Comparison of ENCODE assay signal across 11 cellular contexts in the genomic region with DNA sequence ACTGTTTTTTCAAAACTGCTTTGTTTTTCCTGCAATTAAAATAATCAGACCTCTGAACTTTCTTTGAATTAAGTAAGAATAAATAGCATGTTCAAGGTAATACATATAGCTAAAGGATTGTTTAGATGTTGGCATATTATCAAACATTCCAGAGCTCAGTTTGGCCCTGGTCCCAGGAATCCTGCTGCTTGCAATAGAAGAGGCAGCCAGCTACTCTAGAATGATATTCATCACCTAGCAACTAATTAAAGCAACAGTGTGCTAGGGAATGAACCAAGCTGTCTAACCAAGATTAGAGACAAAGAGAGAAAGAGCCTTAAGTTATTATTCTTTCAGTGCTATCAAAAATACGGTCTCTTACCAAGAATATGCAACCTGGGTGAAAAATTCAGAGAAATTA.
DNase-seq lines count a peak whose midpoint lies in the region; ATAC-seq and TF ChIP-seq lines count a peak whose summit lies in the region.
"Had no signal": no experiment of that assay in that cellular context is flagged by ENCODE, and none has a peak within 500 bp of the region (broad histone marks: within the 10 kb centered on the region; RNA-seq: fewer than 3 reads in every experiment).

No MANE protein-coding gene starts in this region.

- H3K9me3 ChIP-seq in testis (no peaks in the 10 kb centered on the region), colonic mucosa (no peaks in the 10 kb centered on the region), uterus (no peaks in the 10 kb centered on the region), MM.1S (replicated peaks; ENCODE audit: insufficient read depth, low read length) (no peaks in the 10 kb centered on the region)
- H3K9me3 ChIP-seq: prostate gland had no signal

- ATAC-seq in left ventricle myocardium superior: peak; percentile 99

- H3F3A ChIP-seq in MM.1S (ENCODE audit: insufficient read depth, low read length): no peaks in the 10 kb centered on the region

- H2AFZ ChIP-seq in MM.1S (ENCODE audit: low read length): no peak overlapping the region

- no peaks in the 10 kb centered on the region for H4K20me1 ChIP-seq in MM.1S (ENCODE audit: insufficient read depth, low read length)

- no peaks in the 10 kb centered on the region for H3K79me2 ChIP-seq in MM.1S (ENCODE audit: low read length)

- WGBS in testis, 2 donors: 34 to 45% methylated on average over 1 of the region's 1 CpG

- no peak overlapping the region for H3K9ac ChIP-seq in colonic mucosa (ENCODE audit: low read depth in 2 of 2, low read length in 2 of 2)
- no peak overlapping the region for H3K9ac ChIP-seq in MM.1S (ENCODE audit: low read length)

- H3K9me2 ChIP-seq in MM.1S (replicated peaks; ENCODE audit: insufficient read depth, low read length): no peaks in the 10 kb centered on the region

- no peaks in the 10 kb centered on the region for H3K4me1 ChIP-seq in testis
- no peaks in the 10 kb centered on the region for H3K4me1 ChIP-seq in colonic mucosa
- no peaks in the 10 kb centered on the region for H3K4me1 ChIP-seq in uterus
- no peaks in the 10 kb centered on the region for H3K4me1 ChIP-seq in MM.1S (ENCODE audit: low read length)
- H3K4me1 ChIP-seq: prostate gland had no signal

- H3K4me3 ChIP-seq in testis (no peak overlapping the region), colonic mucosa (no peak overlapping the region), uterus (no peak overlapping the region), MM.1S (ENCODE audit: low read length) (no peak overlapping the region)
- H3K4me3 ChIP-seq: prostate gland had no signal

- no peak overlapping the region for H3K27ac ChIP-seq in testis
- no peak overlapping the region for H3K27ac ChIP-seq in colonic mucosa
- no peak overlapping the region for H3K27ac ChIP-seq in uterus
- no peak overlapping the region for H3K27ac ChIP-seq in MM.1S (ENCODE audit: low read length)
- H3K27ac ChIP-seq: prostate gland had no signal

- H3K27me3 ChIP-seq in testis (no peaks in the 10 kb centered on the region), colonic mucosa (no peaks in the 10 kb centered on the region), uterus (no peaks in the 10 kb centered on the region), MM.1S (replicated peaks; ENCODE audit: insufficient read depth, low read length) (no peaks in the 10 kb centered on the region)

- TF ChIP-seq CTCF in testis (IDR thresholded peaks at IDR 0.05) (no peak), colonic mucosa (IDR thresholded peaks at IDR 0.05) (no peak), uterus (IDR thresholded peaks at IDR 0.05) (no peak), MM.1S (IDR thresholded peaks at IDR 0.05; ENCODE audit: low read length) (no peak)

- TF ChIP-seq POLR2A in testis (IDR thresholded peaks at IDR 0.05) (no peak), uterus (IDR thresholded peaks at IDR 0.05) (no peak)

- intact Hi-C loops in left ventricle myocardium superior (cut with micrococcal nuclease) (no loop called here), testis (cut with DNase I; ENCODE audit: low total_unique reads) (no loop called here), colonic mucosa (cut with DNase I) (no loop called here), uterus (cut with DNase I; ENCODE audit: low total_unique reads) (no loop called here)

- DNase-seq in NCI-H524 (lab: John Stamatoyannopoulos, UW): peak; percentile 2 to 29
- DNase-seq in NCI-H524 treated with DMSO at 0.1 percent for 48 hours (lab: John Stamatoyannopoulos, UW): no peak
- peak; percentile 0 for DNase-seq in amniotic epithelial cell (ENCODE audit: low read depth)
- DNase-seq in left ventricle myocardium superior: peak; percentile 64
- peak; percentile 58 for DNase-seq in testis
- no peak for DNase-seq in colonic mucosa
- DNase-seq in uterus: no peak
- no peak for DNase-seq in MM.1S
- DNase-seq: activated naive CD8-positive, alpha-beta T cell treated with anti-CD3 and anti-CD28 coated beads for 36 hours; stimulated activated CD8-positive, alpha-beta memory T cell treated with anti-CD3 and anti-CD28 coated beads, Interleukin-4, amount 100 ng/mL, for 48 hours had no signal

- H3K36me3 ChIP-seq in testis (ENCODE audit: low read depth, missing control alignments) (no peaks in the 10 kb centered on the region), colonic mucosa (no peaks in the 10 kb centered on the region), uterus (no peaks in the 10 kb centered on the region), MM.1S (replicated peaks; ENCODE audit: insufficient read depth, low read length) (no peaks in the 10 kb centered on the region)
- H3K36me3 ChIP-seq: prostate gland had no signal

- no peak overlapping the region for H3K4me2 ChIP-seq in MM.1S (ENCODE audit: low read depth, low read length)

Comparison
In these comparisons a context has a peak if more than half of its experiments do, and no peak if none do; other contexts are left out.
1. DNase-seq: peak in NCI-H524 (2 of 2), amniotic epithelial cell (single experiment), left ventricle myocardium superior (single experiment) and testis (single experiment); none in NCI-H524 treated with DMSO at 0.1 percent for 48 hours (single experiment), colonic mucosa (single experiment), uterus (0 of 2) and MM.1S (single experiment).